Comparison of ENCODE assay signal across 8 cellular contexts in the genomic region with DNA sequence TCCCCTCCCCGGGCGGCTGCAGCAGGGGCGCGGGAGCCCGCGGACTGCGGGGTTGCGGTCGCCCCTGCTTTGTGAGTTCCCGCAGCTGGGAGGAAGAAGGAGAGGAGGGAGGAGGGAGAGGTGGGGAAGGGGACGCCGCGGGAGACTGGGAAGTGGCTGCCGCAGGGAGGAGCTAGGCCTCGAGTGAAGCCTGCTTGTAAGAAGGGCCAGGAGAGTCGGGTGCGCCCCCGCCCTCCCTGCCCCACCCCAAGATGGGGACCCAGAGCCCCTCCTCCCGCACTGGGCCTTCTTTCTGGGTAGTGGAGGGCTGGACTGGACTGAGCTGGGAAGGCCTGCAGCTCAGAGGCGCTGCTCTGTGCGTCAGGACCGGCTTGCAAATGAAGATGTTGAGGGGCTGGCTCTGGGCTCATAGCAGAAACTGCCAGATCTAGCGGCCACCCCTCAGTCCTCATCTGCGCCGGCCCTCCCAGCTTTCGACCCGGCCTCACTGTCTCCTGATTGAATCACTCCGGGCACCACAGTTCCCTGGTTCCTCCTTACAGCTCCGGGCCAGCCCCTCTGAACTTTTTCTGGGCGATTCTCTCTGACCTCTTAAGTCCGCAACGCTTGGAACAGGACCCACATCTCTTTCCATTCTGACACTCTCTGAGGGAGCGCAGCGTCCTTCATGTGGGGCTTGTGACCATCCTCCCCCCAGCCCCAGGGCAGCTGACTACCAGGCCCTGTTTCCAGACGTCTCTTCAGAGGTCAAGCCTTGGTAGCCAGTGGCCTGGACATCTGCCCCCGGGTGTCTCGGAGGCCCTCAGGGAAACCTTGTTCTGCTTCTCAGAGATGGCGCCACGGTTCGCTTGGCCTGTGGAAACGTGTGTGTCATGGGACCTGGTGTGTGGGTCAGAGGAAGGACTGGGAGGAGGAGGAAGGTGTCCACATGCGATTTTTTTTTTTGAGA. TPM values are rescaled to one million over a fixed set of nuclear protein-coding genes. Genes with fewer than 3 reads are reported as not detected.
DNase-seq lines count a peak whose midpoint lies in the region; ATAC-seq and TF ChIP-seq lines count a peak whose summit lies in the region.

No MANE protein-coding gene starts in this region.

- no peaks in the 10 kb centered on the region for H3K9me3 ChIP-seq in hepatocyte (ENCODE audit: low read depth)

- TF ChIP-seq CTCF in GM12865 (IDR thresholded peaks at IDR 0.05; ENCODE audit: insufficient read depth, low read depth, low read length, missing control alignments), result no peak
- no peak for TF ChIP-seq CTCF in hepatocyte (IDR thresholded peaks at IDR 0.05; ENCODE audit: poor library complexity)

- H3K4me3 ChIP-seq in GM12865 (ENCODE audit: low read depth, low read length) (peak overlapping the region; percentile 58), hepatocyte (peak overlapping the region; percentile 63)

- no peaks in the 10 kb centered on the region for H3K36me3 ChIP-seq in hepatocyte (replicated peaks; ENCODE audit: insufficient read depth, low read depth)

- peak overlapping the region; percentile 98 for H2AFZ ChIP-seq in hepatocyte

- DNase-seq in 8988T (peak; percentile 61), GM12865 (ENCODE audit: low read depth) (no peak), NCI-H2227 treated with DMSO at 0.1 percent for 48 hours (lab: John Stamatoyannopoulos, UW) (peak; percentile 78), astrocyte of the hippocampus (ENCODE audit: low read depth, low spot score) (peak; percentile 87), hepatocyte (ENCODE audit: low spot score) (peak; percentile 82), posterior vena cava (ENCODE audit: low spot score) (peak; percentile 93)

- ATAC-seq in GM19351 (IDR thresholded peaks at IDR 0.05; ENCODE audit: unreplicated experiment) (no peak), HG03439 (IDR thresholded peaks at IDR 0.05; ENCODE audit: unreplicated experiment) (no peak)

- no peaks in the 10 kb centered on the region for H4K20me1 ChIP-seq in hepatocyte (ENCODE audit: insufficient read depth, poor library complexity, severe bottlenecking)

- WGBS in hepatocyte (ENCODE audit: low lambda C conversion rate, missing lambda C conversion rate), result 39% methylated on average over 31 of the region's 42 CpGs

- no peaks in the 10 kb centered on the region for H3K9me2 ChIP-seq in hepatocyte (replicated peaks; ENCODE audit: insufficient read depth)

- H3K27me3 ChIP-seq in hepatocyte, result no peaks in the 10 kb centered on the region

- peak overlapping the region; percentile 96 for H3K4me2 ChIP-seq in hepatocyte

- H3K79me2 ChIP-seq in hepatocyte, result no peaks in the 10 kb centered on the region

- H3K27ac ChIP-seq in hepatocyte, result peak overlapping the region; percentile 99

- intact Hi-C loops in posterior vena cava (cut with DNase I), result loop anchor here (5.0 to 10.0 kb wide), 2 partner anchors 37 to 1059 kb away; no protein-coding TSS in a partner anchor

- peaks cover 24% of the 10 kb centered on the region for H3K4me1 ChIP-seq in hepatocyte (ENCODE audit: insufficient read depth)

RNA-seq across cellular contexts. Expression of gene SERPINH1, which starts 21.9 kb away (rescaled TPM):
- total RNA-seq in hepatocyte (709 and 805 TPM in 2 replicates), posterior vena cava (100 to 1,000 TPM; 145 to 255 TPM)
- 479 and 492 TPM in 2 replicates for polyA plus RNA-seq in hepatocyte

RNA-seq across cellular contexts. Expression of gene GDPD5, which starts 58.2 kb away (rescaled TPM):
- total RNA-seq in hepatocyte (5.2 and 7.3 TPM in 2 replicates), posterior vena cava (10 to 100 TPM; 30.1 to 37.5 TPM)
- polyA plus RNA-seq in hepatocyte, result 6.3 and 8.9 TPM in 2 replicates
